Comparison of ENCODE assay signal across 8 cellular contexts in genomic region chr19:8203288-8204120, GRCh38. TPM values are rescaled to one million over a fixed set of nuclear protein-coding genes. Genes with fewer than 3 reads are reported as not detected.
"Had no signal": no experiment of that assay in that cellular context is flagged by ENCODE, and none has a peak within 500 bp of the region (broad histone marks: within the 10 kb centered on the region; RNA-seq: fewer than 3 reads in every experiment).

No MANE protein-coding gene starts in this region.

RNA-seq across cellular contexts. Expression of gene FBN3, which starts 54.1 kb away (rescaled TPM):
- total RNA-seq: aorta; cardiac septum; mesenteric fat pad; naive thymus-derived CD4-positive, alpha-beta T cell; osteoblast; posterior vena cava; sigmoid colon; smooth muscle cell had no signal
- polyA plus RNA-seq: aorta; naive thymus-derived CD4-positive, alpha-beta T cell; smooth muscle cell had no signal
